In the genomic region with DNA sequence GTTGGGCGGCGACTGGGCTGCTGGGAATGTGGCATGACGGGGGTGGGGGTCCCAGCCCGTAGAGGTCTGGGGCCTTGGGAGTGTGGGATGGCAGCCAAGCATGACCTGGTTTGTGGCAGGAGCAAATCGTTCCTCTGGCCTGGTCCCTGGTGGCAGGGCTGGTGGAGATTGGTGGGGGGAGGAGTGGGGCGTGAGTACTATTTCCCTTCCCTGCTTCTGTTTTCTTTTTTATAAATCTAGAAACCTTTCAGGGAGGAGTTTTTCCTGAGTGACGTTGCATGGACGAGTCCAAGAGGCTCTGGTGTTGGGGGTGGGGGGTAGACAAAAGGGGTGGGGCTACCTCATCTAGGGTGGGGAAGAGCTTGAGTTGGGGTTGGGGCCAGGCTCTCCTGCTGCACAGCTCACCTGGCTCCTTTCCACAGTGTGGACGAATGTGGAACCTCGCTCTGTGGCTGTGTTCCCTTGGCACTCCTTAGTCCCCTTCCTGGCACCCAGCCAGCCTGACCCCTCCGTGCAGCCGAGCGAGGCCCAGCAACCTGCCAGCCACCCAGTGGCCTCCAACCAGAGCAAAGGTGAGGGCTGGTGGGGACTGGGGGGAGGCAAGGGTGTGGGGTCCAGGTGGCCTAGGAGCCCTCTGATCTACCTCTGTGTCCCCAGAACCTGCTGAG, we compare ENCODE assay signal across 9 cellular contexts.
DNase-seq lines count a peak whose midpoint lies in the region; ATAC-seq and TF ChIP-seq lines count a peak whose summit lies in the region.
"Had no signal": no experiment of that assay in that cellular context is flagged by ENCODE, and none has a peak within 500 bp of the region (broad histone marks: within the 10 kb centered on the region; RNA-seq: fewer than 3 reads in every experiment).

No MANE protein-coding gene starts in this region.

- TF ChIP-seq CTCF in RWPE2 (IDR thresholded peaks at IDR 0.05; ENCODE audit: poor library complexity, severe bottlenecking) (no peak), fibroblast of pulmonary artery (IDR thresholded peaks at IDR 0.05; ENCODE audit: low read length, missing control alignments) (no peak), retinal pigment epithelial cell (conservative IDR thresholded peaks at IDR 0.05; ENCODE audit: low read depth, low read length) (no peak)

- H3K36me3 ChIP-seq in RWPE2 (ENCODE audit: low read depth) = peaks cover 46% of the 10 kb centered on the region

- no peaks in the 10 kb centered on the region for H3K9me3 ChIP-seq in RWPE2 (ENCODE audit: severe bottlenecking)

- H3K9me3 Mint-ChIP-seq in stimulated activated naive CD8-positive, alpha-beta T cell treated with anti-CD3 and anti-CD28 coated beads, Interleukin-15, amount 100 ng/mL, for 72 hours = no peaks in the 10 kb centered on the region
- H3K9me3 Mint-ChIP-seq in effector memory CD8-positive, alpha-beta T cell = no peaks in the 10 kb centered on the region

- no peak overlapping the region for H3K4me3 Mint-ChIP-seq in stimulated activated naive CD8-positive, alpha-beta T cell treated with anti-CD3 and anti-CD28 coated beads, Interleukin-15, amount 100 ng/mL, for 72 hours
- no peak overlapping the region for H3K4me3 Mint-ChIP-seq in effector memory CD8-positive, alpha-beta T cell

- H3K4me1 Mint-ChIP-seq in stimulated activated naive CD8-positive, alpha-beta T cell treated with anti-CD3 and anti-CD28 coated beads, Interleukin-15, amount 100 ng/mL, for 72 hours = peaks cover 28% of the 10 kb centered on the region
- H3K4me1 Mint-ChIP-seq in effector memory CD8-positive, alpha-beta T cell (ENCODE audit: low read depth in 2 of 2) = peaks cover 23 to 25% of the 10 kb centered on the region in 2 donors

- no peaks in the 10 kb centered on the region for H3K27me3 Mint-ChIP-seq in stimulated activated naive CD8-positive, alpha-beta T cell treated with anti-CD3 and anti-CD28 coated beads, Interleukin-15, amount 100 ng/mL, for 72 hours
- no peaks in the 10 kb centered on the region for H3K27me3 Mint-ChIP-seq in effector memory CD8-positive, alpha-beta T cell

- H3K36me3 Mint-ChIP-seq in effector memory CD8-positive, alpha-beta T cell (ENCODE audit: insufficient read depth) = peaks cover 28% of the 10 kb centered on the region

- peaks cover 16% of the 10 kb centered on the region for H3K4me1 ChIP-seq in RWPE2 (ENCODE audit: insufficient read depth, poor library complexity, severe bottlenecking)

- H3K27ac Mint-ChIP-seq in stimulated activated naive CD8-positive, alpha-beta T cell treated with anti-CD3 and anti-CD28 coated beads, Interleukin-15, amount 100 ng/mL, for 72 hours = peak overlapping the region in 1 of 2 donors; percentile 45
- H3K27ac Mint-ChIP-seq in effector memory CD8-positive, alpha-beta T cell = peak overlapping the region in 1 of 2 donors; percentile 16

- H3K4me3 ChIP-seq in RWPE2 (ENCODE audit: severe bottlenecking) (no peak overlapping the region), fibroblast of pulmonary artery (replicated peaks; ENCODE audit: low read depth, low read length) (peak overlapping the region; percentile 76), retinal pigment epithelial cell (ENCODE audit: low read length) (peak overlapping the region; percentile 79)

- H3K27ac ChIP-seq in RWPE2 (ENCODE audit: poor library complexity, severe bottlenecking) = peak overlapping the region; percentile 97

- ATAC-seq in RWPE2 (ENCODE audit: low read depth) (no peak), GM21390 (IDR thresholded peaks at IDR 0.05; ENCODE audit: unreplicated experiment) (no peak)
- ATAC-seq in stimulated activated naive CD8-positive, alpha-beta T cell treated with anti-CD3 and anti-CD28 coated beads, Interleukin-15, amount 100 ng/mL, for 72 hours = no peak
- ATAC-seq in effector memory CD8-positive, alpha-beta T cell (replicated peaks) = no peak

- DNase-seq in EH (ENCODE audit: low read depth) = peak; percentile 26
- no peak for DNase-seq in RWPE2 (ENCODE audit: low spot score)
- peak; percentile 58 for DNase-seq in fibroblast of pulmonary artery (ENCODE audit: low read depth)
- DNase-seq in retinal pigment epithelial cell (ENCODE audit: low read depth) = no peak
- DNase-seq in stimulated activated naive CD8-positive, alpha-beta T cell treated with anti-CD3 and anti-CD28 coated beads, Interleukin-15, amount 100 ng/mL, for 72 hours = no peak
- DNase-seq in COLO829 (ENCODE audit: low spot score) = no peak
- no peak for DNase-seq in effector memory CD8-positive, alpha-beta T cell
- DNase-seq: stimulated activated CD4-positive, alpha-beta T cell treated with anti-CD3 and anti-CD28 coated beads, Interleukin-4, amount 100 ng/mL, for 1 hour had no signal

- H3K27me3 ChIP-seq in RWPE2 (ENCODE audit: insufficient read depth, poor library complexity, severe bottlenecking) = no peaks in the 10 kb centered on the region

Comparison
In these comparisons a context has a peak if more than half of its experiments do, and no peak if none do; other contexts are left out.
1. DNase-seq: peak in EH (single experiment) and fibroblast of pulmonary artery (single experiment); none in RWPE2 (single experiment), retinal pigment epithelial cell (single experiment), stimulated activated naive CD8-positive, alpha-beta T cell treated with anti-CD3 and anti-CD28 coated beads, Interleukin-15, amount 100 ng/mL, for 72 hours (0 of 2), COLO829 (single experiment) and effector memory CD8-positive, alpha-beta T cell (0 of 3).